In the genomic region with DNA sequence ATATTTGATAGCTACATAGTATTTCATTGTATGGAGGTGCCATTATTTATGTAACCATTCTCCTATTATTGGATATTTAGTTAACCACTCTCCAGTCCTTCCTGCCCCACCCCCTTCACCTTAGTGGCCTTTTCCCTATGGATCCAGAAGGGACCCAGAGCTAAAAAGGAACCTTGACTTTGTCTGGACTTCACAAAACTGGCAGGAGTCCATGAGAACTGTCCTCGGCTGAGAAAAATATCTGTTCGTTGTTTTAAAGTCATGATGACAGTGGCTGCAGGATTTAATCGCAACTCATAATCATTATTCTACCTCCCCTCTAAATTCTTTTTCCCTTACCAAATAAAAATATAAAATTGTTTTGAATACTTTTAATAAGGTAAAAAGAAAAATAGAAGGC, we compare ENCODE assay signal across 7 cellular contexts.
"Had no signal": no experiment of that assay in that cellular context is flagged by ENCODE, and none has a peak within 500 bp of the region (broad histone marks: within the 10 kb centered on the region; RNA-seq: fewer than 3 reads in every experiment).

No MANE protein-coding gene starts in this region.

- DNase-seq: GOT3, H7, HCEC 1CT, KG1 had no signal

- H3K4me3 ChIP-seq: K562 had no signal

- ATAC-seq: HepG2, K562 had no signal

- H3K27ac ChIP-seq: HL-60 had no signal
